Comparison of ENCODE assay signal across 15 cellular contexts in the genomic region with DNA sequence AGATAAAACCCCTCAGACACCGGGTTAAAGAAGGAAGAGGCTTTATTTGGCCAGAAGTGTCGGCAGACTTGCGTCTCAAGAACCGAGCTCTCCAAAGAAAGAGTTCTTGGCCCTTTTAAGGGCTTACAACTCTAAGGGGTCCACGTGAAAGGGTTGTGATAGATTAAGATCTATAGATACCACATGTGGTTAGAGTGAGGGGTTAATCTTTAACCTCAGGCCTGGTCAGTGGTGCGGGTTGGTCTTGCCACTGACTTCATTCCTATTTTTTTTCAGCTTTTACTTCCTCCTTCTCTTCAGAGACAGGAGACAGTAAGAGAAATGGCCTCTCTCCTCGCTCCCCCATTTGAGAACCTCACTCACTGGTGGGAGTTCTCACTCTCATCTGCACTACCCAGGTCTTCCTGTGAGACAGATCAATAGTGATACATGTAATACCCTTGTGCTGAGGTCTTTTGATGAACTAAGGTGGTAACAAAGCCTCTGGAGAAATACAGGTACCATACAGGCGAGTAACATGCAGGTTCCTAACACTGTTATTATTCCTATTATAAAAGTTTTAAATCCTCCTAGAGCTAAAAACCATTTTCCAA. TPM values are rescaled to one million over a fixed set of nuclear protein-coding genes. Genes with fewer than 3 reads are reported as not detected.
DNase-seq lines count a peak whose midpoint lies in the region; ATAC-seq, FAIRE-seq and TF ChIP-seq lines count a peak whose summit lies in the region.
"Had no signal": no experiment of that assay in that cellular context is flagged by ENCODE, and none has a peak within 500 bp of the region (broad histone marks: within the 10 kb centered on the region; RNA-seq: fewer than 3 reads in every experiment).

No MANE protein-coding gene starts in this region.

- H3K4me1 ChIP-seq in K562 (replicated peaks in 1 of 2; ENCODE audit: control insufficient read depth in 2 of 2, insufficient read depth in 2 of 2, low read length in 2 of 2): peaks cover 7 to 8% of the 10 kb centered on the region in 2 experiments; a peak in 3 of 5 replicates
- H3K4me1 ChIP-seq: Peyer's patch, psoas muscle had no signal

- no peak for TF ChIP-seq EP300 in K562 (IDR thresholded peaks at IDR 0.05; ENCODE audit: low read length)

- FAIRE-seq in K562 (lab: Jason Lieb, UNC): no peak
- FAIRE-seq: astrocyte had no signal

- no peaks in the 10 kb centered on the region for H3K27me3 ChIP-seq in K562 (ENCODE audit: control insufficient read depth in 2 of 2, insufficient read depth in 2 of 2, low read length in 2 of 2)
- H3K27me3 ChIP-seq: Peyer's patch had no signal

- 37% methylated on average over 8 of the region's 8 CpGs for WGBS in K562 (ENCODE audit: insufficient coverage, low coverage, missing lambda C conversion rate)

- H3K36me3 ChIP-seq in K562 (ENCODE audit: control insufficient read depth, insufficient read depth, low read length): peaks cover 3% of the 10 kb centered on the region; the same call in 1 of the 3 replicates
- H3K36me3 ChIP-seq: Peyer's patch had no signal

- peak; percentile 61 for ATAC-seq in GM18858 (IDR thresholded peaks at IDR 0.05; ENCODE audit: unreplicated experiment)
- ATAC-seq in GM21717 (IDR thresholded peaks at IDR 0.05; ENCODE audit: unreplicated experiment): peak; percentile 52
- peak; percentile 73 for ATAC-seq in HG03159 (IDR thresholded peaks at IDR 0.05; ENCODE audit: unreplicated experiment)
- ATAC-seq in K562: no peak
- no peak for ATAC-seq in GM18868 (IDR thresholded peaks at IDR 0.05; ENCODE audit: unreplicated experiment)
- no peak for ATAC-seq in effector memory CD8-positive, alpha-beta T cell (replicated peaks)
- ATAC-seq: psoas muscle had no signal

- H3K9ac ChIP-seq in K562 (ENCODE audit: insufficient read depth in 1 of 2, low read depth in 2 of 2, low read length in 2 of 2): no peak overlapping the region; a peak in 1 of 4 replicates

- H3K4me3 ChIP-seq in K562: no peak overlapping the region
- H3K4me3 ChIP-seq: Peyer's patch, psoas muscle had no signal

- no TSS peak for BruUV-seq in K562 (replicated peaks; lab: Mats Ljungman, UMichigan)

- no peak overlapping the region for H3K4me3 Mint-ChIP-seq in type B pancreatic cell
- no peak overlapping the region for H3K4me3 Mint-ChIP-seq in effector memory CD8-positive, alpha-beta T cell
- H3K4me3 Mint-ChIP-seq: memory B cell had no signal

- no peaks in the 10 kb centered on the region for H4K20me1 ChIP-seq in K562 (replicated peaks; ENCODE audit: control insufficient read depth, insufficient read depth, low read length)

- no peak for TF ChIP-seq POLR2A in K562 (conservative IDR thresholded peaks at IDR 0.05)

- no peaks in the 10 kb centered on the region for H3K9me3 Mint-ChIP-seq in type B pancreatic cell
- no peaks in the 10 kb centered on the region for H3K9me3 Mint-ChIP-seq in effector memory CD8-positive, alpha-beta T cell
- H3K9me3 Mint-ChIP-seq: memory B cell had no signal

- no peak overlapping the region for H3K27ac ChIP-seq in K562 (ENCODE audit: extremely low read depth, low read depth, low read length)
- H3K27ac ChIP-seq: C4-2B, Peyer's patch, psoas muscle had no signal

- intact Hi-C loops in K562 (cut with micrococcal nuclease): loop anchor here (5.0 kb wide), 1 partner anchor 112 kb away; no protein-coding TSS in a partner anchor

- H3K27me3 Mint-ChIP-seq in type B pancreatic cell: no peaks in the 10 kb centered on the region
- H3K27me3 Mint-ChIP-seq in effector memory CD8-positive, alpha-beta T cell: peaks cover 9 to 19% of the 10 kb centered on the region in 2 donors

- in situ Hi-C loops in K562 (cut with MboI): no loop called here

- peaks cover 3% of the 10 kb centered on the region for H3K36me3 Mint-ChIP-seq in type B pancreatic cell
- no peaks in the 10 kb centered on the region for H3K36me3 Mint-ChIP-seq in effector memory CD8-positive, alpha-beta T cell (ENCODE audit: insufficient read depth)
- H3K36me3 Mint-ChIP-seq: memory B cell had no signal

- H3K9me3 ChIP-seq in K562 (replicated peaks; ENCODE audit: control insufficient read depth, insufficient read depth, low read depth, low read length): no peaks in the 10 kb centered on the region
- H3K9me3 ChIP-seq: Peyer's patch, psoas muscle had no signal

- TF ChIP-seq CTCF in K562 (IDR thresholded peaks at IDR 0.05 in 2 of 3, conservative IDR thresholded peaks at IDR 0.05 in 1 of 3; ENCODE audit: insufficient read depth in 2 of 3, low read depth in 1 of 3, low read length in 3 of 3) (no peak), type B pancreatic cell (conservative IDR thresholded peaks at IDR 0.05) (no peak)

- H3K9me1 ChIP-seq in K562 (ENCODE audit: control insufficient read depth, insufficient read depth, low read length): peaks cover 5% of the 10 kb centered on the region

- no peak for DNase-seq in K562 (ENCODE audit: extremely low read depth in 1 of 4, low spot score in 3 of 4)
- DNase-seq in type B pancreatic cell (ENCODE audit: extremely low spot score, unreplicated experiment): no peak
- no peak for DNase-seq in cerebellar cortex (ENCODE audit: low spot score)
- no peak for DNase-seq in effector memory CD8-positive, alpha-beta T cell
- DNase-seq: effector memory CD4-positive, alpha-beta T cell; IMR-90; Peyer's patch; psoas muscle had no signal

- TF ChIP-seq RAD21 in K562 (CRISPR knock-in tag; conservative IDR thresholded peaks at IDR 0.05 in 1 of 2, IDR thresholded peaks at IDR 0.05 in 1 of 2): no peak

- POLR2A ChIA-PET in K562 (lab: Yijun Ruan, JAX): interaction anchor here (0.6 to 0.8 kb wide), 2 partner anchors 39 to 179 kb away, joined by 3 read pairs; no protein-coding TSS in a partner anchor

- no peak overlapping the region for H3K27ac Mint-ChIP-seq in type B pancreatic cell
- no peak overlapping the region for H3K27ac Mint-ChIP-seq in effector memory CD8-positive, alpha-beta T cell
- H3K27ac Mint-ChIP-seq: memory B cell had no signal

- H3K79me2 ChIP-seq in K562 (ENCODE audit: control insufficient read depth, insufficient read depth, low read length): 0 out of 3 replicates have a peak, but pooled peaks cover 4% of the 10 kb centered on the region

- CTCF ChIA-PET in K562 (lab: Yijun Ruan, JAX; ENCODE audit: low intra/inter-chr PET ratio): no interaction called here

- no peak overlapping the region for H3K4me2 ChIP-seq in K562 (ENCODE audit: insufficient read depth, low read length)

- peaks cover 8% of the 10 kb centered on the region for H3K4me1 Mint-ChIP-seq in type B pancreatic cell (ENCODE audit: unreplicated experiment)
- H3K4me1 Mint-ChIP-seq in effector memory CD8-positive, alpha-beta T cell (ENCODE audit: low read depth in 2 of 2): no peaks in the 10 kb centered on the region
- H3K4me1 Mint-ChIP-seq: memory B cell had no signal

- H2AFZ ChIP-seq in K562 (ENCODE audit: low read depth, low read length): peak overlapping the region; percentile 44; the same call in 1 of the 2 replicates

TF ChIP-seq in K562, 482 proteins besides CTCF, POLR2A, EP300 and RAD21:
- TF ChIP-seq ILK (tag; IDR thresholded peaks at IDR 0.05; ENCODE audit: borderline replicate concordance, low read depth): no peak
- TF ChIP-seq, protein P1, sequence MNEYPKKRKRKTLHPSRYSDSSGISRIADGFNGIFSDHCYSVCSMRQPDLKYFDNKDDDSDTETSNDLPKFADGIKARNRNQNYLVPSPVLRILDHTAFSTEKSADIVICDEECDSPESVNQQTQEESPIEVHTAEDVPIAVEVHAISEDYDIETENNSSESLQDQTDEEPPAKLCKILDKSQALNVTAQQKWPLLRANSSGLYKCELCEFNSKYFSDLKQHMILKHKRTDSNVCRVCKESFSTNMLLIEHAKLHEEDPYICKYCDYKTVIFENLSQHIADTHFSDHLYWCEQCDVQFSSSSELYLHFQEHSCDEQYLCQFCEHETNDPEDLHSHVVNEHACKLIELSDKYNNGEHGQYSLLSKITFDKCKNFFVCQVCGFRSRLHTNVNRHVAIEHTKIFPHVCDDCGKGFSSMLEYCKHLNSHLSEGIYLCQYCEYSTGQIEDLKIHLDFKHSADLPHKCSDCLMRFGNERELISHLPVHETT (CRISPR knock-in tag; conservative IDR thresholded peaks at IDR 0.05 in 1 of 2, IDR thresholded peaks at IDR 0.05 in 1 of 2): 0 out of 4 replicates have a peak, but pooled peaks of 1 of the 2 experiments have one; percentile 35
- TF ChIP-seq KLF10 (CRISPR knock-in tag; IDR thresholded peaks at IDR 0.05): no peak
- TF ChIP-seq, protein P2, sequence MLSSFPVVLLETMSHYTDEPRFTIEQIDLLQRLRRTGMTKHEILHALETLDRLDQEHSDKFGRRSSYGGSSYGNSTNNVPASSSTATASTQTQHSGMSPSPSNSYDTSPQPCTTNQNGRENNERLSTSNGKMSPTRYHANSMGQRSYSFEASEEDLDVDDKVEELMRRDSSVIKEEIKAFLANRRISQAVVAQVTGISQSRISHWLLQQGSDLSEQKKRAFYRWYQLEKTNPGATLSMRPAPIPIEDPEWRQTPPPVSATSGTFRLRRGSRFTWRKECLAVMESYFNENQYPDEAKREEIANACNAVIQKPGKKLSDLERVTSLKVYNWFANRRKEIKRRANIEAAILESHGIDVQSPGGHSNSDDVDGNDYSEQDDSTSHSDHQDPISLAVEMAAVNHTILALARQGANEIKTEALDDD (IDR thresholded peaks at IDR 0.05): 0 out of 2 replicates have a peak, but pooled peaks have one; percentile 21

RNA-seq across cellular contexts. Expression of a gene that starts 52.4 kb away (rescaled TPM):
- 39.6 and 68.4 TPM in 2 replicates for total RNA-seq in K562 (2011; cell fraction: chromatin; rRNA removed; ENCODE audit: low replicate concordance)
- total RNA-seq in K562 (2011; cell fraction: nucleolus; rRNA removed): 73.2 and 75.5 TPM in 2 replicates
- total RNA-seq in K562 (2011; cell fraction: nucleoplasm; rRNA removed): 107 and 167 TPM in 2 replicates
- 459 and 581 TPM in 2 replicates for total RNA-seq in K562 (2014; rRNA removed)
- 951 and 996 TPM in 2 replicates for total RNA-seq in K562 (2014; rRNA removed; fragmentation: Illumina TruSeq; extraction: Trizol)
- 561 and 576 TPM in 2 replicates for total RNA-seq in K562 (2015; rRNA removed; fragmentation: Illumina TruSeq; extraction: Trizol)
- total RNA-seq in K562 (2021): 730 and 822 TPM in 2 replicates
- polyA plus RNA-seq in K562 (2011; rRNA removed): 1,150 and 1,333 TPM in 2 replicates
- polyA plus RNA-seq in K562 (2011; cell fraction: cytosol; rRNA removed): 411 and 948 TPM in 2 replicates
- 149 and 364 TPM in 2 replicates for polyA plus RNA-seq in K562 (2011; cell fraction: nucleus; rRNA removed)
- 913 and 3,555 TPM in 2 replicates for polyA plus RNA-seq in K562 (2012)
- 742 and 771 TPM in 2 replicates for polyA plus RNA-seq in K562 (2014; fragmentation: Illumina TruSeq; extraction: Trizol)
- 1,000 to 10,000 TPM; 1,621 to 1,783 TPM for polyA plus RNA-seq in K562 (2014; fragmentation: Nextera tagmentation; extraction: Ambion mirVana)
- polyA plus RNA-seq in K562 (2014; rRNA removed): 930 and 1,039 TPM in 2 replicates
- polyA minus RNA-seq in K562 (2011; rRNA and poly(A)+ RNA removed): 427 and 442 TPM in 2 replicates
- polyA minus RNA-seq in K562 (2011; cell fraction: cytosol; rRNA and poly(A)+ RNA removed): 78.5 and 106 TPM in 2 replicates
- 34.6 and 67.1 TPM in 2 replicates for polyA minus RNA-seq in K562 (2011; cell fraction: nucleus; rRNA and poly(A)+ RNA removed)
- total RNA-seq in type B pancreatic cell (ENCODE audit: low replicate concordance): 617 and 741 TPM in 2 replicates

Comparison
In these comparisons a context has a peak if more than half of its experiments do, and no peak if none do; other contexts are left out.
1. ATAC-seq: peak in GM18858 (single experiment), GM21717 (single experiment) and HG03159 (single experiment); none in K562 (single experiment), GM18868 (single experiment) and effector memory CD8-positive, alpha-beta T cell (single experiment).